10 cellular contexts compared by ENCODE assay signal in the genomic region with DNA sequence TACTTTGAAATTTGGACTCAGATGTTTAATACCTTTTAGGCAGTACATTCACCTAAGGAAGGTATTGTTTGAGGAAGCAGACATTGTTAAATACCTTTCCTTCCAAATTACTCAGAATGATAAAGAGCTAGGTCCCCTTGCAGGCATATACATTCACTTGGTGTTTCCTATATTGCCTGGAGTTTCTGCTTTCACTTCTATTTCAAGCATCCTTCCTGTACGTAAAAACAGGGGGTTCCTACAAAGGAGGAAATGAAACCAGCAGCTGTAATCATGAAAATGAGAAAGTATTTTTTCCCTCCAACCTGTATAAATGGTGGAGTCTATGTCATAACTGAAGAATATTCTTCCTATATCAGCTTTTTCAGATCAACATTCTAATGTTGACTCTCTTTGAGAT.
DNase-seq lines count a peak whose midpoint lies in the region; ATAC-seq and TF ChIP-seq lines count a peak whose summit lies in the region.
"Had no signal": no experiment of that assay in that cellular context is flagged by ENCODE, and none has a peak within 500 bp of the region (broad histone marks: within the 10 kb centered on the region; RNA-seq: fewer than 3 reads in every experiment).

No MANE protein-coding gene starts in this region.

- no peaks in the 10 kb centered on the region for H4K20me1 ChIP-seq in KMS-11 (ENCODE audit: insufficient read depth)

- no peak overlapping the region for H3K27ac ChIP-seq in KMS-11
- H3K27ac ChIP-seq in testis = no peak overlapping the region

- TF ChIP-seq CTCF in KMS-11 (conservative IDR thresholded peaks at IDR 0.05; ENCODE audit: low read depth, low read length) = no peak
- TF ChIP-seq CTCF in type B pancreatic cell (conservative IDR thresholded peaks at IDR 0.05) = no peak
- TF ChIP-seq CTCF in testis (IDR thresholded peaks at IDR 0.05) = no peak

- H3K4me3 Mint-ChIP-seq in naive B cell (peak overlapping the region in 7 of 8 donors; percentile 9 to 56 (median 38)), type B pancreatic cell (no peak overlapping the region)

- intact Hi-C loops in testis (cut with DNase I; ENCODE audit: low total_unique reads) = no loop called here

- TF ChIP-seq POLR2A in testis (IDR thresholded peaks at IDR 0.05) = no peak

- ATAC-seq in GM18870 (IDR thresholded peaks at IDR 0.05; ENCODE audit: unreplicated experiment) (peak; percentile 99), HG02588 (IDR thresholded peaks at IDR 0.05; ENCODE audit: unreplicated experiment) (peak; percentile 98), naive B cell (ENCODE audit: low read depth in 2 of 2) (peak; percentile 94)
- ATAC-seq: Panc1 had no signal

- H3K27me3 Mint-ChIP-seq in naive B cell (no peaks in the 10 kb centered on the region), type B pancreatic cell (no peaks in the 10 kb centered on the region)

- H3K36me3 Mint-ChIP-seq in naive B cell (no peaks in the 10 kb centered on the region), type B pancreatic cell (no peaks in the 10 kb centered on the region)

- H3K4me1 ChIP-seq in KMS-11 (ENCODE audit: low read depth, poor library complexity, severe bottlenecking) (peaks cover 49% of the 10 kb centered on the region), testis (peaks cover 10% of the 10 kb centered on the region)

- H3K9ac ChIP-seq in KMS-11 = no peak overlapping the region

- H2AFZ ChIP-seq in KMS-11 (ENCODE audit: low read depth) = no peak overlapping the region

- no peaks in the 10 kb centered on the region for H3K36me3 ChIP-seq in KMS-11 (ENCODE audit: insufficient read depth)
- no peaks in the 10 kb centered on the region for H3K36me3 ChIP-seq in testis (ENCODE audit: low read depth, missing control alignments)

- no peaks in the 10 kb centered on the region for H3K9me3 ChIP-seq in testis

- no peaks in the 10 kb centered on the region for H3K79me2 ChIP-seq in KMS-11 (ENCODE audit: insufficient read depth, low read depth)

- H3K4me2 ChIP-seq in KMS-11 = peak overlapping the region; percentile 51

- DNase-seq in naive B cell (peak; percentile 88), type B pancreatic cell (ENCODE audit: extremely low spot score, unreplicated experiment) (no peak), activated gamma-delta T cell treated with Interleukin-2 at 50 U/mL for 16 hours (no peak), OCI-M2 (lab: John Stamatoyannopoulos, UW; ENCODE audit: unreplicated experiment) (no peak), testis (no peak)
- DNase-seq: HCEC 1CT had no signal

- H3K27me3 ChIP-seq in KMS-11 (ENCODE audit: insufficient read depth, low read depth) = no peaks in the 10 kb centered on the region
- no peaks in the 10 kb centered on the region for H3K27me3 ChIP-seq in testis

- H3K4me1 Mint-ChIP-seq in naive B cell (peaks cover 46 to 76% (median 48%) of the 10 kb centered on the region in 3 donors), type B pancreatic cell (ENCODE audit: unreplicated experiment) (peaks cover 18% of the 10 kb centered on the region)

- H3K9me3 Mint-ChIP-seq in naive B cell = peaks cover 0 to 2% (median 0%) of the 10 kb centered on the region in 7 donors
- H3K9me3 Mint-ChIP-seq in type B pancreatic cell = no peaks in the 10 kb centered on the region

- WGBS in testis, 2 donors = 85 to 86% methylated on average over 1 of the region's 1 CpG

- H3K4me3 ChIP-seq in KMS-11 (IDR thresholded peaks at IDR 0.05; ENCODE audit: insufficient read depth, low read depth, low read length) (no peak overlapping the region), testis (no peak overlapping the region)

- H3K27ac Mint-ChIP-seq in naive B cell (peak overlapping the region; percentile 88 to 98 (median 97)), type B pancreatic cell (no peak overlapping the region)
